1 cellular context compared by ENCODE assay signal in the genomic region with DNA sequence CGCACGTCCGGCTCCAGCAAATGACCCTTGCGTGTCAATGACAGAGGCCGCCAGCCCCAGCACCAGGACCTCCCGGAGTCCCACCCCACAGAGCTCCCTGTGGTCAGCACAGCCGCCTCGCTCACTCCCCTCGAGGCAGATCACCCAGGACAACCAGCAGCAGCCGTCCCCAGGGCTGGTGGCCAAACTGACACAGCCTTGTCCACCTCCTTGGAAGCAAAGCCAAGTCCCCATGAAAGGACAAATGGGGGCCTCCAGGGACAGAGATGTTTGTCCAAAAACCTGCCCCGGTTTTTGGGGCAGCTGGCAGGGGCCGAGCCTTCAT.
TF ChIP-seq lines count a peak whose summit lies in the region.

No MANE protein-coding gene starts in this region.

TF ChIP-seq in GM23338, 12 proteins besides CTCF, POLR2A, EP300 and RAD21:
- no peak for TF ChIP-seq NANOG (IDR thresholded peaks at IDR 0.05; ENCODE audit: borderline replicate concordance)
- TF ChIP-seq ZNF462 (CRISPR knock-in tag; IDR thresholded peaks at IDR 0.05) = no peak
- no peak for TF ChIP-seq EZH2phosphoT487 (IDR thresholded peaks at IDR 0.05; ENCODE audit: unreplicated experiment)
